ENCODE assay signal across 8 cellular contexts in the genomic region with DNA sequence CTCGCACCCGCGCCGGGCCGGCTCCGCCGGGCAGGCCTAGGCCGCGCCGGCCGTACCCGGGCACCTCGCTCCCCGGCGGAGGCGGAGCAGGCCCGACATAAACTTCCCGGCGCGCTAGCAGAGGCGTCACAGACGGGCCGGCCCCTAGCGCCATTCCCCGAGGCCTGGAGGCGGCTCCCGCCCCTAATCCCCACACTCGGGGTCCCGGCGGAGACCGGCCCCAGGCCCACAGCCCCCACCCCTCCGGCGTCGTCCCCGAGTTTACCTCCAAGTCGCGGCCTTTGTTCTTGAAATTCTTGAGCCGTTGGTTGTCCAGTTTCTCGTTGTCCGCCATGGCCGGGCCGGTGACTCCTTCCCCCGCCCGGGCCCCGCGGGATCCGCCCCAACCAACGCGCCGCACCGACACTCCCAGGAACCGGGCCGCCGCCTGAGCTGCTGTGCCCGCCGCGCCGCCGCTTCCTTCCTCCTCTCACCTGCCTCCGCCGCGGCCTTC. TPM values are rescaled to one million over a fixed set of nuclear protein-coding genes. Genes with fewer than 3 reads are reported as not detected.
A peak's percentile ranks its signal among the peaks of the same experiment; 100 is the strongest.
DNase-seq lines count a peak whose midpoint lies in the region; ATAC-seq and TF ChIP-seq lines count a peak whose summit lies in the region.

No MANE protein-coding gene starts in this region.

- H3K4me2 ChIP-seq in neural progenitor cell, result peak overlapping the region; percentile 82

- no peak for TF ChIP-seq CTCF in AG04449 (IDR thresholded peaks at IDR 0.05; ENCODE audit: insufficient read depth, low read length, missing control alignments)
- TF ChIP-seq CTCF in fibroblast of pulmonary artery (IDR thresholded peaks at IDR 0.05; ENCODE audit: low read length, missing control alignments), result no peak
- no peak for TF ChIP-seq CTCF in neural progenitor cell (IDR thresholded peaks at IDR 0.05)
- no peak for TF ChIP-seq CTCF in upper lobe of left lung (IDR thresholded peaks at IDR 0.05)

- peak in 1 of 4 donors; percentile 30 for TF ChIP-seq POLR2A in upper lobe of left lung (IDR thresholded peaks at IDR 0.05)

- peak overlapping the region; percentile 97 for H3K27ac ChIP-seq in neural progenitor cell
- peak overlapping the region; percentile 97 to 99 (median 98) for H3K27ac ChIP-seq in upper lobe of left lung

- peaks cover 42% of the 10 kb centered on the region for H3K9me3 Mint-ChIP-seq in neural progenitor cell

- H3K27me3 Mint-ChIP-seq in neural progenitor cell (ENCODE audit: insufficient read depth, low read depth), result peaks cover 4% of the 10 kb centered on the region

- H3K27me3 ChIP-seq in neural progenitor cell, result no peaks in the 10 kb centered on the region
- H3K27me3 ChIP-seq in upper lobe of left lung, result no peaks in the 10 kb centered on the region

- ATAC-seq in GM18517 (IDR thresholded peaks at IDR 0.05; ENCODE audit: unreplicated experiment) (peak; percentile 49), HG03025 (IDR thresholded peaks at IDR 0.05; ENCODE audit: low FRiP score, unreplicated experiment) (peak; percentile 53), upper lobe of left lung (ENCODE audit: low FRiP score in 2 of 2) (peak; percentile 76 to 82)

- H3K36me3 ChIP-seq in neural progenitor cell (peaks cover 14% of the 10 kb centered on the region), upper lobe of left lung (peaks cover 0 to 4% (median 0%) of the 10 kb centered on the region in 4 donors)

- peak overlapping the region; percentile 95 for H3K4me3 Mint-ChIP-seq in neural progenitor cell

- peaks cover 52% of the 10 kb centered on the region for H3K36me3 Mint-ChIP-seq in neural progenitor cell

- TF ChIP-seq EP300 in upper lobe of left lung (IDR thresholded peaks at IDR 0.05), result no peak

- peak overlapping the region; percentile 75 for H2AFZ ChIP-seq in neural progenitor cell (replicated peaks)

- DNase-seq in AG04449 (ENCODE audit: low read depth, low spot score) (no peak), NCI-H460 (ENCODE audit: extremely low read depth, low read depth) (peak; percentile 33), activated T-helper 1 cell treated with Interleukin-2 at 50 U/mL for 16 hours (ENCODE audit: low read depth) (peak; percentile 45), fibroblast of pulmonary artery (ENCODE audit: low read depth) (peak; percentile 58), neural progenitor cell (ENCODE audit: low spot score) (peak; percentile 86), upper lobe of left lung (peak in 1 of 2 donors; percentile 66)

- no peaks in the 10 kb centered on the region for H3K9me3 ChIP-seq in neural progenitor cell (ENCODE audit: low read depth)
- H3K9me3 ChIP-seq in upper lobe of left lung, result no peaks in the 10 kb centered on the region

- peak overlapping the region; percentile 90 for H3K9ac ChIP-seq in neural progenitor cell

- 0 to 1% methylated on average over 20 to 28 of the region's 62 CpGs for WGBS in upper lobe of left lung, 2 donors

- peaks cover 46% of the 10 kb centered on the region for H4K20me1 ChIP-seq in neural progenitor cell (ENCODE audit: low read depth)

- CTCF ChIA-PET in AG04449 (lab: Yijun Ruan, JAX), result no interaction called here

- H3K27ac Mint-ChIP-seq in neural progenitor cell, result no peak overlapping the region

- POLR2A ChIA-PET in AG04449 (lab: Yijun Ruan, JAX), result interaction anchor here (0.8 kb wide), 1 partner anchor 692 kb away, joined by 3 read pairs; no protein-coding TSS in a partner anchor

- peaks cover 49% of the 10 kb centered on the region for H3K79me2 ChIP-seq in neural progenitor cell (ENCODE audit: low read depth)

- peaks cover 31% of the 10 kb centered on the region for H3K4me1 ChIP-seq in neural progenitor cell
- H3K4me1 ChIP-seq in upper lobe of left lung, result peaks cover 37 to 55% (median 47%) of the 10 kb centered on the region in 4 donors

- peaks cover 19% of the 10 kb centered on the region for H3F3A ChIP-seq in neural progenitor cell (ENCODE audit: low read depth)

- H3K4me3 ChIP-seq in AG04449 (ENCODE audit: low read depth, low read length) (peak overlapping the region; percentile 71), fibroblast of pulmonary artery (replicated peaks; ENCODE audit: low read depth, low read length) (peak overlapping the region; percentile 89), neural progenitor cell (peak overlapping the region; percentile 84), upper lobe of left lung (peak overlapping the region; percentile 62 to 78 (median 76))

- H3K4me1 Mint-ChIP-seq in neural progenitor cell, result peaks cover 12% of the 10 kb centered on the region

RNA-seq across cellular contexts. Expression of a gene that starts 0.4 kb away (rescaled TPM):
- 27.0 and 31.7 TPM in 2 replicates for total RNA-seq in NCI-H460 (2014; rRNA removed; shearing (Covaris generic))
- 8.0 and 9.6 TPM in 2 replicates for polyA plus RNA-seq in NCI-H460 (2014; cell fraction: nucleus; rRNA removed)
- total RNA-seq in neural progenitor cell (ENCODE audit: low replicate concordance), result 35.4 and 56.6 TPM in 2 replicates
- 10 to 100 TPM; 12.6 to 51.7 (median 33.0) TPM for total RNA-seq in upper lobe of left lung
